8 cellular contexts compared by ENCODE assay signal in genomic region chr10:130141878-130142277, GRCh38. TPM values are rescaled to one million over a fixed set of nuclear protein-coding genes. Genes with fewer than 3 reads are reported as not detected.
DNase-seq lines count a peak whose midpoint lies in the region; ATAC-seq and TF ChIP-seq lines count a peak whose summit lies in the region.

No MANE protein-coding gene starts in this region.

- H3K27me3 Mint-ChIP-seq in activated CD4-positive, alpha-beta T cell treated with anti-CD3 and anti-CD28 coated beads, Interleukin-2, amount 10 ng/mL, durations not matched to agents 24 days and 14 days, result no peaks in the 10 kb centered on the region
- H3K27me3 Mint-ChIP-seq in naive B cell, result no peaks in the 10 kb centered on the region

- H3K27ac ChIP-seq in effector memory CD4-positive, alpha-beta T cell (ENCODE audit: insufficient read depth, low read length, poor library complexity, severe bottlenecking), result no peak overlapping the region
- no peak overlapping the region for H3K27ac ChIP-seq in ascending aorta
- H3K27ac ChIP-seq in SK-N-SH (ENCODE audit: low read depth in 2 of 2, low read length in 1 of 2), result no peak overlapping the region

- H3K4me3 Mint-ChIP-seq in activated CD4-positive, alpha-beta T cell treated with anti-CD3 and anti-CD28 coated beads, Interleukin-2, amount 10 ng/mL, durations not matched to agents 24 days and 14 days, result peak overlapping the region; percentile 57
- H3K4me3 Mint-ChIP-seq in naive B cell, result peak overlapping the region in 5 of 8 donors; percentile 9 to 80 (median 42)

- CTCF ChIA-PET in SK-N-SH (lab: Yijun Ruan, JAX), result interaction anchor here (0.9 to 1.8 kb wide), 2 partner anchors 14 to 48 kb away, joined by 3 to 7 read pairs; no protein-coding TSS in a partner anchor

- H3K9me2 ChIP-seq in SK-N-SH, result no peaks in the 10 kb centered on the region

- H3K36me3 ChIP-seq in effector memory CD4-positive, alpha-beta T cell (ENCODE audit: control insufficient read depth, insufficient read depth, low read length), result peaks cover 4% of the 10 kb centered on the region
- H3K36me3 ChIP-seq in ascending aorta, result peaks cover 4 to 13% of the 10 kb centered on the region in 2 donors
- peaks cover 16 to 31% of the 10 kb centered on the region in 2 experiments for H3K36me3 ChIP-seq in SK-N-SH (replicated peaks in 1 of 2; ENCODE audit: control insufficient read depth in 1 of 2, insufficient read depth in 2 of 2, low read length in 1 of 2)

- DNase-seq in activated CD4-positive, alpha-beta T cell treated with anti-CD3 and anti-CD28 coated beads, Interleukin-2, amount 10 ng/mL, durations not matched to agents 24 days and 14 days, result peak; percentile 70
- no peak for DNase-seq in activated CD4-positive, alpha-beta T cell treated with anti-CD3 and anti-CD28 coated beads, Interleukin-2, amount 50 U/mL, for 4 hours
- no peak for DNase-seq in naive B cell
- no peak for DNase-seq in effector memory CD4-positive, alpha-beta T cell
- DNase-seq in ascending aorta (ENCODE audit: low spot score in 2 of 2), result no peak
- no peak for DNase-seq in SK-N-SH

- 74% methylated on average over 2 of the region's 2 CpGs for WGBS in SK-N-SH (ENCODE audit: low lambda C conversion rate)

- peaks cover 49% of the 10 kb centered on the region for H3K36me3 Mint-ChIP-seq in activated CD4-positive, alpha-beta T cell treated with anti-CD3 and anti-CD28 coated beads, Interleukin-2, amount 10 ng/mL, durations not matched to agents 24 days and 14 days (ENCODE audit: low read depth)
- H3K36me3 Mint-ChIP-seq in naive B cell, result peaks cover 0 to 12% of the 10 kb centered on the region in 2 donors

- H3F3A ChIP-seq in SK-N-SH (replicated peaks; ENCODE audit: insufficient read depth), result peaks cover 3% of the 10 kb centered on the region

- no peak overlapping the region for H2AFZ ChIP-seq in SK-N-SH (ENCODE audit: low read depth)

- H3K9me3 ChIP-seq in effector memory CD4-positive, alpha-beta T cell (ENCODE audit: control insufficient read depth, low read length), result no peaks in the 10 kb centered on the region
- H3K9me3 ChIP-seq in ascending aorta (no peaks in the 10 kb centered on the region), SK-N-SH (no peaks in the 10 kb centered on the region)

- H3K4me1 Mint-ChIP-seq in activated CD4-positive, alpha-beta T cell treated with anti-CD3 and anti-CD28 coated beads, Interleukin-2, amount 10 ng/mL, durations not matched to agents 24 days and 14 days, result peaks cover 50% of the 10 kb centered on the region
- peaks cover 42 to 75% (median 52%) of the 10 kb centered on the region in 3 donors for H3K4me1 Mint-ChIP-seq in naive B cell

- POLR2A ChIA-PET in SK-N-SH (lab: Yijun Ruan, JAX), result no interaction called here

- H3K9me3 Mint-ChIP-seq in activated CD4-positive, alpha-beta T cell treated with anti-CD3 and anti-CD28 coated beads, Interleukin-2, amount 10 ng/mL, durations not matched to agents 24 days and 14 days, result no peaks in the 10 kb centered on the region
- no peaks in the 10 kb centered on the region for H3K9me3 Mint-ChIP-seq in naive B cell

- no peak overlapping the region for H3K4me2 ChIP-seq in SK-N-SH

- TF ChIP-seq EP300 in SK-N-SH (IDR thresholded peaks at IDR 0.05; ENCODE audit: borderline replicate concordance in 1 of 2, low read depth in 1 of 2, low read length in 1 of 2), result no peak

- no peak overlapping the region for H3K4me3 ChIP-seq in effector memory CD4-positive, alpha-beta T cell (ENCODE audit: insufficient read depth, low read depth, low read length, poor library complexity, severe bottlenecking)
- H3K4me3 ChIP-seq in ascending aorta, result no peak overlapping the region
- no peak overlapping the region for H3K4me3 ChIP-seq in SK-N-SH (ENCODE audit: low read depth in 2 of 2, low read length in 1 of 2)

- H3K27me3 ChIP-seq in effector memory CD4-positive, alpha-beta T cell (replicated peaks; ENCODE audit: control insufficient read depth, insufficient read depth, low read length, poor library complexity, severe bottlenecking), result no peaks in the 10 kb centered on the region
- no peaks in the 10 kb centered on the region for H3K27me3 ChIP-seq in ascending aorta
- no peaks in the 10 kb centered on the region for H3K27me3 ChIP-seq in SK-N-SH (ENCODE audit: insufficient read depth)

- TF ChIP-seq CTCF in ascending aorta (IDR thresholded peaks at IDR 0.05) (no peak), SK-N-SH (IDR thresholded peaks at IDR 0.05) (no peak)

- H3K9ac ChIP-seq in SK-N-SH, result no peak overlapping the region

- peaks cover 99% of the 10 kb centered on the region for H3K79me2 ChIP-seq in SK-N-SH (ENCODE audit: insufficient read depth)

- no peak for TF ChIP-seq RAD21 in SK-N-SH (IDR thresholded peaks at IDR 0.05; ENCODE audit: low read length)

- peaks cover 14% of the 10 kb centered on the region for H3K4me1 ChIP-seq in effector memory CD4-positive, alpha-beta T cell (ENCODE audit: control insufficient read depth, insufficient read depth, low read length, poor library complexity, severe bottlenecking)
- H3K4me1 ChIP-seq in ascending aorta (peaks cover 10 to 32% of the 10 kb centered on the region in 2 donors), SK-N-SH (ENCODE audit: control insufficient read depth in 1 of 2, insufficient read depth in 2 of 2, low read depth in 1 of 2, low read length in 1 of 2) (peaks cover 9 to 11% of the 10 kb centered on the region in 2 experiments; a peak in 1 of 4 replicates)

- intact Hi-C loops in activated CD4-positive, alpha-beta T cell treated with anti-CD3 and anti-CD28 coated beads, Interleukin-2, amount 10 ng/mL, durations not matched to agents 24 days and 14 days (cut with micrococcal nuclease), result loop anchor here (2.0 kb wide), 1 partner anchor 19 kb away; no protein-coding TSS in a partner anchor
- intact Hi-C loops in ascending aorta (cut with DNase I), result no loop called here

- ATAC-seq in GM21723 (IDR thresholded peaks at IDR 0.05; ENCODE audit: unreplicated experiment) (peak; percentile 81), HG03558 (IDR thresholded peaks at IDR 0.05; ENCODE audit: extremely low read depth, unreplicated experiment) (peak; percentile 74), naive B cell (ENCODE audit: low read depth in 2 of 2) (peak; percentile 65 to 85)

- peaks cover 96% of the 10 kb centered on the region for H4K20me1 ChIP-seq in SK-N-SH (ENCODE audit: insufficient read depth)

- peak overlapping the region; percentile 63 for H3K27ac Mint-ChIP-seq in activated CD4-positive, alpha-beta T cell treated with anti-CD3 and anti-CD28 coated beads, Interleukin-2, amount 10 ng/mL, durations not matched to agents 24 days and 14 days
- peak overlapping the region; percentile 20 to 93 (median 72) for H3K27ac Mint-ChIP-seq in naive B cell

TF ChIP-seq in SK-N-SH, 30 proteins besides CTCF, POLR2A, EP300 and RAD21 (continues in another document):
- no peak for TF ChIP-seq SIN3A (IDR thresholded peaks at IDR 0.05; ENCODE audit: borderline replicate concordance, low read depth, low read length)
- TF ChIP-seq IRF3 (IDR thresholded peaks at IDR 0.05; ENCODE audit: low read depth, low read length), result no peak
- TF ChIP-seq ZBTB33 (IDR thresholded peaks at IDR 0.05; ENCODE audit: borderline replicate concordance, low read depth), result no peak
- TF ChIP-seq USF1 (IDR thresholded peaks at IDR 0.05; ENCODE audit: borderline replicate concordance, low read depth), result no peak
- TF ChIP-seq EZH2phosphoT487 (IDR thresholded peaks at IDR 0.05; ENCODE audit: borderline replicate concordance, low read depth), result no peak
- no peak for TF ChIP-seq NRF1 (IDR thresholded peaks at IDR 0.05; ENCODE audit: low read depth, low read length)

RNA-seq across cellular contexts. Expression of gene GLRX3, which starts 5.7 kb away (rescaled TPM):
- total RNA-seq in activated CD4-positive, alpha-beta T cell treated with anti-CD3 and anti-CD28 coated beads, Interleukin-2, amount 10 ng/mL, durations not matched to agents 24 days and 14 days, result 136 and 149 TPM in 2 replicates
- 100 to 1,000 TPM in 1 of 6 donors, 10 to 100 TPM in 5; 67.7 to 100 (median 72.2) TPM for polyA plus RNA-seq in naive B cell (ENCODE audit: low read depth in 6 of 6)
- total RNA-seq in ascending aorta, result 30.7 TPM
- 88.1 and 93.8 TPM in 2 replicates for polyA plus RNA-seq in SK-N-SH (2012; rRNA removed)
- 91.5 and 117 TPM in 2 replicates for polyA plus RNA-seq in SK-N-SH (2012; cell fraction: cytosol; rRNA removed)
- 63.8 and 91.4 TPM in 2 replicates for polyA plus RNA-seq in SK-N-SH (2012; cell fraction: nucleus; rRNA removed)

RNA-seq across cellular contexts. Expression of gene C10orf143, which starts 31.2 kb away (rescaled TPM):
- 2.5 and 3.0 TPM in 2 replicates for total RNA-seq in activated CD4-positive, alpha-beta T cell treated with anti-CD3 and anti-CD28 coated beads, Interleukin-2, amount 10 ng/mL, durations not matched to agents 24 days and 14 days
- polyA plus RNA-seq in naive B cell (ENCODE audit: low read depth in 6 of 6) (10 to 100 TPM; 15.6 to 44.9 (median 20.4) TPM), SK-N-SH (2012; rRNA removed) (1.4 and 2.2 TPM in 2 replicates)
- total RNA-seq in ascending aorta, result 0.11 TPM
- polyA plus RNA-seq in SK-N-SH (2012; cell fraction: cytosol; rRNA removed), result 2.0 and 2.4 TPM in 2 replicates
- polyA plus RNA-seq in SK-N-SH (2012; cell fraction: nucleus; rRNA removed), result 2.4 and 3.1 TPM in 2 replicates
